15 cellular contexts compared by ENCODE assay signal in genomic region chr14:95363468-95363954, GRCh38. TPM values are rescaled to one million over a fixed set of nuclear protein-coding genes. Genes with fewer than 3 reads are reported as not detected.
DNase-seq lines count a peak whose midpoint lies in the region; ATAC-seq and TF ChIP-seq lines count a peak whose summit lies in the region.
"Had no signal": no experiment of that assay in that cellular context is flagged by ENCODE, and none has a peak within 500 bp of the region (broad histone marks: within the 10 kb centered on the region; RNA-seq: fewer than 3 reads in every experiment).

No MANE protein-coding gene starts in this region.

- H3K27me3 ChIP-seq in right atrium auricular region (peaks cover 0 to 2% of the 10 kb centered on the region in 2 donors), vagina (no peaks in the 10 kb centered on the region)

- H3K4me1 ChIP-seq in right atrium auricular region (peaks cover 0 to 24% of the 10 kb centered on the region in 2 donors), vagina (peaks cover 13% of the 10 kb centered on the region)

- no peaks in the 10 kb centered on the region for H3K36me3 ChIP-seq in right atrium auricular region
- no peaks in the 10 kb centered on the region for H3K36me3 ChIP-seq in vagina

- TF ChIP-seq POLR2A in vagina (IDR thresholded peaks at IDR 0.05): no peak

- intact Hi-C loops in cardiac septum (cut with DNase I): loop anchor here (2.0 kb wide), 1 partner anchor 25 kb away; no protein-coding TSS in a partner anchor
- intact Hi-C loops in vagina (cut with DNase I): no loop called here

- no peak overlapping the region for H3K27ac ChIP-seq in right atrium auricular region
- H3K27ac ChIP-seq in vagina: peak overlapping the region; percentile 23
- H3K27ac ChIP-seq: HL-60, RWPE1 had no signal

- peak; percentile 48 for DNase-seq in right atrium auricular region (ENCODE audit: low spot score)
- DNase-seq in cardiac septum (ENCODE audit: low spot score): no peak
- DNase-seq in GM20000 (ENCODE audit: low spot score): peak; percentile 53
- DNase-seq in fibroblast of pulmonary artery (ENCODE audit: low read depth): peak; percentile 40
- peak in 1 of 2 donors; percentile 80 for DNase-seq in vagina (ENCODE audit: extremely low spot score in 2 of 2)
- DNase-seq in GF-D8 (lab: John Stamatoyannopoulos, UW): no peak
- DNase-seq: DND-41, GOT3, NCI-H187 treated with DMSO at 0.1 percent for 48 hours, NCI-H446, NCI-H748 treated with DMSO at 0.1 percent for 48 hours had no signal

- no peak overlapping the region for H3K4me3 ChIP-seq in right atrium auricular region
- no peak overlapping the region for H3K4me3 ChIP-seq in fibroblast of pulmonary artery (replicated peaks; ENCODE audit: low read depth, low read length)
- no peak overlapping the region for H3K4me3 ChIP-seq in vagina

- TF ChIP-seq CTCF in right atrium auricular region (IDR thresholded peaks at IDR 0.05) (no peak), GM20000 (IDR thresholded peaks at IDR 0.05; ENCODE audit: extremely low read depth, missing control alignments) (no peak), fibroblast of pulmonary artery (IDR thresholded peaks at IDR 0.05; ENCODE audit: low read length, missing control alignments) (no peak), vagina (IDR thresholded peaks at IDR 0.05) (no peak)

- no peak for ATAC-seq in HG03442 (IDR thresholded peaks at IDR 0.05; ENCODE audit: unreplicated experiment)
- no peak for ATAC-seq in GM21526 (IDR thresholded peaks at IDR 0.05; ENCODE audit: low FRiP score, unreplicated experiment)

- H3K9me3 ChIP-seq in right atrium auricular region (no peaks in the 10 kb centered on the region), vagina (no peaks in the 10 kb centered on the region)

RNA-seq across cellular contexts. Expression of gene CLMN, which starts 43.8 kb away (rescaled TPM):
- 1 to 10 TPM; 3.4 to 4.0 TPM for total RNA-seq in right atrium auricular region
- 6.0 TPM for total RNA-seq in cardiac septum
- 19.6 TPM for total RNA-seq in vagina

Comparison
In these comparisons a context has a peak if more than half of its experiments do, and no peak if none do; other contexts are left out.
1. DNase-seq: peak in right atrium auricular region (single experiment), GM20000 (single experiment) and fibroblast of pulmonary artery (single experiment); none in cardiac septum (single experiment) and GF-D8 (single experiment).